8 cellular contexts compared by ENCODE assay signal in the genomic region with DNA sequence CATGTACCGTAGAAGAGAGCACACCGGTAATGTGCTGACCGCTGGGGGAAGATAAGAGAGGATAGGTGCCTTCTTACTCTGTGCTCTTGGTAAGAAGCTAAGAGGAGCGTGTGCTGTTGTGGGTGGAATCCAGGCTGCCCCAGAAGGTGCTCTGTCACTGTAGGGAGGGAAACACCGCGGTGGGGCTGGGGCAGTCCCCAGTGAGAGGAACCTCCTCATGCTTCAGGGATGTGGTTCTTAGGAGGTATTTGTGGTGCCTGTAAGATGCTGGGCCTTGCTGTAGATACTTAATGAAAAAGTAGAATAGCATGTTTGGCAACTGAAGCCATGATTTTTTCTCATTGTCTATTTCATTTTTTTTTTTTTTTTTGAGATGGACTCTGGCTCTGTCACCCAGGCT. TPM values are rescaled to one million over a fixed set of nuclear protein-coding genes. Genes with fewer than 3 reads are reported as not detected.
DNase-seq lines count a peak whose midpoint lies in the region; ATAC-seq, FAIRE-seq and TF ChIP-seq lines count a peak whose summit lies in the region.

No MANE protein-coding gene starts in this region.

- TF ChIP-seq CTCF in GM20000 (IDR thresholded peaks at IDR 0.05; ENCODE audit: extremely low read depth, missing control alignments): no peak

- peak; percentile 88 for DNase-seq in GM20000 (ENCODE audit: low spot score)
- peak; percentile 21 for DNase-seq in left lobe of liver (ENCODE audit: low spot score)
- no peak for DNase-seq in NCI-H187 (lab: John Stamatoyannopoulos, UW)
- DNase-seq in medulla oblongata (ENCODE audit: extremely low spot score): no peak
- DNase-seq in NCI-H446 treated with DMSO at 0.1 percent for 48 hours (lab: John Stamatoyannopoulos, UW): no peak
- DNase-seq in urothelium cell line (ENCODE audit: low spot score): no peak

- FAIRE-seq in urothelium cell line (lab: Jason Lieb, UNC): no peak

- ATAC-seq in GM18508 (IDR thresholded peaks at IDR 0.05; ENCODE audit: insufficient read depth, unreplicated experiment): peak; percentile 66
- peak; percentile 78 for ATAC-seq in HG03159 (IDR thresholded peaks at IDR 0.05; ENCODE audit: unreplicated experiment)
- ATAC-seq in left lobe of liver: no peak

RNA-seq across cellular contexts. Expression of gene COLEC11, which starts 1.1 kb away (rescaled TPM):
- 40.1 TPM for total RNA-seq in left lobe of liver

RNA-seq across cellular contexts. Expression of gene RPS7, which starts 20.9 kb away (rescaled TPM):
- 388 TPM for total RNA-seq in left lobe of liver

RNA-seq across cellular contexts. Expression of gene RNASEH1, which starts 37.9 kb away (rescaled TPM):
- total RNA-seq in left lobe of liver: 9.5 TPM

Comparison
In these comparisons a context has a peak if more than half of its experiments do, and no peak if none do; other contexts are left out.
1. DNase-seq: peak in GM20000 (single experiment) and left lobe of liver (single experiment); none in NCI-H187 (0 of 2), medulla oblongata (single experiment), NCI-H446 treated with DMSO at 0.1 percent for 48 hours (single experiment) and urothelium cell line (single experiment).